18 cellular contexts compared by ENCODE assay signal in genomic region chr12:94753071-94753779, GRCh38.
A peak's percentile ranks its signal among the peaks of the same experiment; 100 is the strongest.
DNase-seq lines count a peak whose midpoint lies in the region; ATAC-seq, FAIRE-seq and TF ChIP-seq lines count a peak whose summit lies in the region.
"Had no signal": no experiment of that assay in that cellular context is flagged by ENCODE, and none has a peak within 500 bp of the region (broad histone marks: within the 10 kb centered on the region; RNA-seq: fewer than 3 reads in every experiment).

No MANE protein-coding gene starts in this region.

- no peak overlapping the region for H3K27ac Mint-ChIP-seq in chondrocyte (ENCODE audit: unreplicated experiment)
- H3K27ac Mint-ChIP-seq: activated T-helper 17 cell treated with anti-CD3 and anti-CD28 coated beads, Interleukin-2, amount 50 U/mL, for 72 hours; B cell; stimulated activated naive CD8-positive, alpha-beta T cell treated with anti-CD3 and anti-CD28 coated beads, Interleukin-15, amount 100 ng/mL, for 72 hours had no signal

- H3K4me3 Mint-ChIP-seq in chondrocyte (ENCODE audit: unreplicated experiment) = no peak overlapping the region
- H3K4me3 Mint-ChIP-seq: activated T-helper 17 cell treated with anti-CD3 and anti-CD28 coated beads, Interleukin-2, amount 50 U/mL, for 72 hours; B cell; stimulated activated naive CD8-positive, alpha-beta T cell treated with anti-CD3 and anti-CD28 coated beads, Interleukin-15, amount 100 ng/mL, for 72 hours had no signal

- H3K4ac ChIP-seq in H1 (replicated peaks; ENCODE audit: insufficient read length, low read depth, low read length) (no peak overlapping the region), mesenchymal stem cell (ENCODE audit: low read depth in 1 of 2, low read length in 2 of 2) (no peak overlapping the region)

- no peak overlapping the region for H2BK15ac ChIP-seq in H1 (ENCODE audit: low read length)
- no peak overlapping the region for H2BK15ac ChIP-seq in mesenchymal stem cell (ENCODE audit: low read depth, poor library complexity, severe bottlenecking)

- H2BK5ac ChIP-seq in H1 (ENCODE audit: low read depth, low read length) (no peak overlapping the region), mesenchymal stem cell (ENCODE audit: low read depth, low read length, poor library complexity, severe bottlenecking) (no peak overlapping the region)

- TF ChIP-seq RAD21 in H1 (IDR thresholded peaks at IDR 0.05 in 1 of 2, conservative IDR thresholded peaks at IDR 0.05 in 1 of 2; ENCODE audit: low read depth in 2 of 2, low read length in 2 of 2) = peak; percentile 77 to 80

- H3K36me3 Mint-ChIP-seq in chondrocyte (ENCODE audit: low read depth) = peaks cover 1% of the 10 kb centered on the region

- no peak overlapping the region for H4K5ac ChIP-seq in H1 (ENCODE audit: insufficient read length, low read depth, low read length)

- 90% methylated on average over 8 of the region's 8 CpGs; no CpG with 5 or more reads in 1 of the 2 experiments for whole genome bisulfite sequencing in H1 (ENCODE audit: extremely low coverage in 1 of 2, insufficient coverage in 1 of 2, insufficient read length in 1 of 2, insufficient replicate concordance in 2 of 2, low coverage in 1 of 2, low lambda C conversion rate in 2 of 2, missing lambda C conversion rate in 1 of 2), 2 experiments
- WGBS in mesenchymal stem cell = 87% methylated on average over 8 of the region's 8 CpGs

- H3K79me2 ChIP-seq in H1 (ENCODE audit: control insufficient read depth in 1 of 2, insufficient read depth in 2 of 2, low read length in 2 of 2) = no peaks in the 10 kb centered on the region

- H3K27me3 ChIP-seq in H1 (replicated peaks in 1 of 4; ENCODE audit: control insufficient read depth in 3 of 4, extremely low read depth in 1 of 4, insufficient read depth in 3 of 4, low read length in 3 of 4) (0 out of 7 replicates have a peak, but pooled peaks cover 0 to 3% (median 0%) of the 10 kb centered on the region in 4 experiments), mesenchymal stem cell (ENCODE audit: control insufficient read depth in 1 of 2, insufficient read depth in 1 of 2, low read length in 2 of 2) (peaks cover 8 to 19% of the 10 kb centered on the region in 2 experiments)
- H3K27me3 ChIP-seq: gastrocnemius medialis had no signal

- H3K4me1 ChIP-seq in H1 (replicated peaks in 1 of 4; ENCODE audit: control insufficient read depth in 3 of 4, insufficient read depth in 4 of 4, low read length in 3 of 4) = no peaks in the 10 kb centered on the region
- no peaks in the 10 kb centered on the region for H3K4me1 ChIP-seq in mesenchymal stem cell (ENCODE audit: control insufficient read depth, insufficient read depth, low read depth, low read length)
- H3K4me1 ChIP-seq: gastrocnemius medialis had no signal

- CTCF ChIA-PET in H1 (lab: Charles Lee; ENCODE audit: partially characterized antibody) = interaction anchor here (0.6 to 4.8 kb wide), 11 partner anchors 10 to 293 kb away, joined by 3 to 23 read pairs (median 3); no protein-coding TSS in a partner anchor

- H2AK5ac ChIP-seq in H1 (ENCODE audit: low read depth, low read length) = peak overlapping the region; percentile 70; the same call in 1 of the 2 replicates
- no peak overlapping the region for H2AK5ac ChIP-seq in mesenchymal stem cell (ENCODE audit: low read length, severe bottlenecking)

- no peaks in the 10 kb centered on the region for H3K9me3 Mint-ChIP-seq in chondrocyte (ENCODE audit: low read depth)
- H3K9me3 Mint-ChIP-seq: activated T-helper 17 cell treated with anti-CD3 and anti-CD28 coated beads, Interleukin-2, amount 50 U/mL, for 72 hours; stimulated activated naive CD8-positive, alpha-beta T cell treated with anti-CD3 and anti-CD28 coated beads, Interleukin-15, amount 100 ng/mL, for 72 hours had no signal

- H3K14ac ChIP-seq in H1 (ENCODE audit: insufficient read length) = no peak overlapping the region
- no peak overlapping the region for H3K14ac ChIP-seq in mesenchymal stem cell (ENCODE audit: low read length in 2 of 2)

- no peak overlapping the region for H3K9ac ChIP-seq in H1 (replicated peaks in 1 of 4; ENCODE audit: extremely low read depth in 1 of 4, low read depth in 3 of 4, low read length in 3 of 4)
- H3K9ac ChIP-seq in mesenchymal stem cell (ENCODE audit: low read length) = no peak overlapping the region

- DNase-seq in COR-L47 (lab: John Stamatoyannopoulos, UW) (peak; percentile 30), LNCaP clone FGC (ENCODE audit: low read depth) (no peak), H1 (ENCODE audit: low read depth in 1 of 2, low spot score in 2 of 2) (no peak), mesenchymal stem cell (peak; percentile 34), chondrocyte (ENCODE audit: low spot score) (no peak), MV-4-11 (lab: John Stamatoyannopoulos, UW) (no peak)
- DNase-seq: activated CD4-positive, alpha-beta T cell treated with anti-CD3 and anti-CD28 coated beads for 4 hours; EL; gastrocnemius medialis; left colon; NCI-H1105 treated with DMSO at 0.1 percent for 48 hours; stimulated activated CD4-positive, alpha-beta T cell treated with anti-CD3 and anti-CD28 coated beads, Interleukin-4, amount 100 ng/mL, for 1 hour; stimulated activated naive CD8-positive, alpha-beta T cell treated with anti-CD3 and anti-CD28 coated beads, Interleukin-15, amount 100 ng/mL, for 72 hours had no signal

- H3K56ac ChIP-seq in H1 (replicated peaks; ENCODE audit: insufficient read length, low read depth, low read length) = no peak overlapping the region

- H4K20me1 ChIP-seq in H1 (replicated peaks in 1 of 2; ENCODE audit: control insufficient read depth in 1 of 2, insufficient read depth in 2 of 2, low read length in 2 of 2) = no peaks in the 10 kb centered on the region

- TF ChIP-seq EP300 in H1 (IDR thresholded peaks at IDR 0.05; ENCODE audit: borderline replicate concordance in 1 of 2, low read depth in 2 of 2, low read length in 2 of 2) = no peak

- TF ChIP-seq CTCF in LNCaP clone FGC (IDR thresholded peaks at IDR 0.05; ENCODE audit: control insufficient read depth, extremely low read depth, insufficient read depth) (0 out of 2 replicates have a peak, but pooled peaks have one; percentile 5), H1 (IDR thresholded peaks at IDR 0.05; ENCODE audit: control extremely low read depth in 1 of 3, insufficient read depth in 1 of 3, low read depth in 1 of 3, low read length in 3 of 3) (peak; percentile 19 to 57 (median 36); a peak in 3 of 4 replicates), chondrocyte (IDR thresholded peaks at IDR 0.05) (no peak)

- no peaks in the 10 kb centered on the region for H3K9me3 ChIP-seq in H1 (ENCODE audit: insufficient read depth in 2 of 2, low read depth in 1 of 2, low read length in 1 of 2)
- H3K9me3 ChIP-seq in mesenchymal stem cell (ENCODE audit: control insufficient read depth, low read length) = no peaks in the 10 kb centered on the region
- H3K9me3 ChIP-seq: gastrocnemius medialis had no signal

- H2BK120ac ChIP-seq in H1 (replicated peaks; ENCODE audit: low read depth, low read length) (no peak overlapping the region), mesenchymal stem cell (ENCODE audit: low read depth, low read length) (no peak overlapping the region)

- H3K23me2 ChIP-seq in H1 (ENCODE audit: low read depth, low read length) = no peaks in the 10 kb centered on the region

- H3K18ac ChIP-seq in H1 (ENCODE audit: extremely low read depth, low read length) (no peak overlapping the region), mesenchymal stem cell (ENCODE audit: low read depth in 1 of 2, low read length in 2 of 2) (no peak overlapping the region)

- no peak for FAIRE-seq in H1 (lab: Jason Lieb, UNC)

- H4K91ac ChIP-seq in H1 (replicated peaks; ENCODE audit: insufficient read length, low read length) (no peak overlapping the region), mesenchymal stem cell (ENCODE audit: low read length) (no peak overlapping the region)

- peaks cover 27% of the 10 kb centered on the region for H3K27me3 Mint-ChIP-seq in chondrocyte (ENCODE audit: low read depth)
- H3K27me3 Mint-ChIP-seq: B cell had no signal

- H3K27ac ChIP-seq in H1 (ENCODE audit: low read depth, low read length) (no peak overlapping the region), mesenchymal stem cell (ENCODE audit: low read length, poor library complexity, severe bottlenecking) (no peak overlapping the region)
- H3K27ac ChIP-seq: gastrocnemius medialis, HL-60 had no signal

- H2AFZ ChIP-seq in H1 (ENCODE audit: low read length) = no peak overlapping the region
- H2AFZ ChIP-seq in mesenchymal stem cell (ENCODE audit: low read depth, low read length) = no peak overlapping the region

- H3K36me3 ChIP-seq in H1 (ENCODE audit: control insufficient read depth in 2 of 4, insufficient read depth in 4 of 4, low read length in 3 of 4) (no peaks in the 10 kb centered on the region), mesenchymal stem cell (ENCODE audit: control insufficient read depth in 1 of 2, insufficient read depth in 2 of 2, low read depth in 1 of 2, low read length in 2 of 2) (no peaks in the 10 kb centered on the region)
- H3K36me3 ChIP-seq: gastrocnemius medialis had no signal

- no peak overlapping the region for H4K8ac ChIP-seq in H1 (ENCODE audit: extremely low read depth, insufficient read depth, low read length)
- no peak overlapping the region for H4K8ac ChIP-seq in mesenchymal stem cell (ENCODE audit: low read length)

- POLR2A ChIA-PET in H1 (lab: Charles Lee; ENCODE audit: partially characterized antibody) = interaction anchor here (0.6 kb wide), 1 partner anchor 458 kb away, joined by 3 read pairs; no protein-coding TSS in a partner anchor

- H3K4me2 ChIP-seq in H1 (ENCODE audit: insufficient read depth in 1 of 2, low read depth in 2 of 2, low read length in 2 of 2) (no peak overlapping the region), mesenchymal stem cell (ENCODE audit: low read length, poor library complexity, severe bottlenecking) (no peak overlapping the region)

- H3K23ac ChIP-seq in H1 (ENCODE audit: insufficient read length) = peak overlapping the region; percentile 9
- H3K23ac ChIP-seq in mesenchymal stem cell (ENCODE audit: low read length in 2 of 2) = no peak overlapping the region

- H3K79me1 ChIP-seq in H1 (ENCODE audit: low read depth, low read length) (no peaks in the 10 kb centered on the region), mesenchymal stem cell (replicated peaks; ENCODE audit: low read length, poor library complexity, severe bottlenecking) (no peaks in the 10 kb centered on the region)

- ATAC-seq in HG03159 (IDR thresholded peaks at IDR 0.05; ENCODE audit: unreplicated experiment) = no peak
- no peak for ATAC-seq in HG02840 (IDR thresholded peaks at IDR 0.05; ENCODE audit: low FRiP score, unreplicated experiment)
- ATAC-seq: activated T-helper 17 cell treated with anti-CD3 and anti-CD28 coated beads, Interleukin-2, amount 50 U/mL, for 72 hours; left colon; stimulated activated naive CD8-positive, alpha-beta T cell treated with anti-CD3 and anti-CD28 coated beads, Interleukin-15, amount 100 ng/mL, for 72 hours had no signal

- no peaks in the 10 kb centered on the region for H3K4me1 Mint-ChIP-seq in chondrocyte (ENCODE audit: low read depth)
- H3K4me1 Mint-ChIP-seq: activated T-helper 17 cell treated with anti-CD3 and anti-CD28 coated beads, Interleukin-2, amount 50 U/mL, for 72 hours; B cell; stimulated activated naive CD8-positive, alpha-beta T cell treated with anti-CD3 and anti-CD28 coated beads, Interleukin-15, amount 100 ng/mL, for 72 hours had no signal

- H3K4me3 ChIP-seq in LNCaP clone FGC (ENCODE audit: low read depth, low read length) = no peak overlapping the region
- H3K4me3 ChIP-seq in H1 (ENCODE audit: extremely low read depth in 1 of 4, insufficient read depth in 2 of 4, low read depth in 3 of 4, low read length in 4 of 4) = no peak overlapping the region
- H3K4me3 ChIP-seq in mesenchymal stem cell (ENCODE audit: insufficient read depth in 1 of 2, low read depth in 1 of 2, low read length in 2 of 2) = no peak overlapping the region
- H3K4me3 ChIP-seq: gastrocnemius medialis had no signal

- no peak for TF ChIP-seq POLR2A in H1 (IDR thresholded peaks at IDR 0.05; ENCODE audit: control extremely low read depth in 1 of 2, low read depth in 2 of 2, low read length in 2 of 2)

- no peak overlapping the region for H2BK20ac ChIP-seq in H1 (ENCODE audit: low read length)

- H2BK12ac ChIP-seq in H1 (ENCODE audit: low read depth, low read length) (peak overlapping the region; percentile 44; the same call in 1 of the 2 replicates), mesenchymal stem cell (ENCODE audit: low read length in 2 of 2) (no peak overlapping the region)

Comparison
In these comparisons a context has a peak if more than half of its experiments do, and no peak if none do; other contexts are left out.
1. DNase-seq: peak in COR-L47 (single experiment) and mesenchymal stem cell (single experiment); none in LNCaP clone FGC (single experiment), H1 (0 of 2), chondrocyte (single experiment) and MV-4-11 (single experiment).